In genomic region chr1:153669606-153670005, GRCh38 we compare ENCODE assay signal across 1 cellular context.
TF ChIP-seq lines count a peak whose summit lies in the region.

No MANE protein-coding gene starts in this region.

TF ChIP-seq in endothelial cell of umbilical vein, 7 proteins besides CTCF, POLR2A, EP300 and RAD21:
- no peak for TF ChIP-seq EZH2 (IDR thresholded peaks at IDR 0.05; ENCODE audit: borderline replicate concordance, low read depth, low read length, severe bottlenecking)
- no peak for TF ChIP-seq MYC (IDR thresholded peaks at IDR 0.05; ENCODE audit: low read depth, low read length)
- TF ChIP-seq JUN (IDR thresholded peaks at IDR 0.05; ENCODE audit: borderline replicate concordance, insufficient read depth, insufficient read length, low read depth) = no peak
- no peak for TF ChIP-seq MAX (IDR thresholded peaks at IDR 0.05; ENCODE audit: insufficient read depth, insufficient read length)
- no peak for TF ChIP-seq FOS (IDR thresholded peaks at IDR 0.05; ENCODE audit: borderline replicate concordance, insufficient read depth, low read length)
- TF ChIP-seq GATA2 (IDR thresholded peaks at IDR 0.05; ENCODE audit: insufficient read depth, insufficient read length, low read depth, low read length) = no peak
- no peak for TF ChIP-seq POLR2AphosphoS5 (IDR thresholded peaks at IDR 0.05; ENCODE audit: insufficient read depth, low read depth, low read length)
